In genomic region chr1:154936416-154937050, GRCh38 we compare ENCODE assay signal across 1 cellular context.
TF ChIP-seq lines count a peak whose summit lies in the region.

TSS of gene PMVK (minus strand) at chr1:154936719. CDS start at chr1:154936685, 34 bp downstream.

TF ChIP-seq in K562, 482 proteins besides CTCF, POLR2A, EP300 and RAD21 (continued from another document and continues in another):
- TF ChIP-seq CHD7 (IDR thresholded peaks at IDR 0.05; ENCODE audit: low read depth, low read length) = no peak
- no peak for TF ChIP-seq ILK (tag; IDR thresholded peaks at IDR 0.05; ENCODE audit: borderline replicate concordance, low read depth)
- TF ChIP-seq ARID4B (CRISPR knock-in tag; IDR thresholded peaks at IDR 0.05) = peak; percentile 83
- no peak for TF ChIP-seq JUNB (CRISPR knock-in tag; conservative IDR thresholded peaks at IDR 0.05)
- no peak for TF ChIP-seq FOXM1 (IDR thresholded peaks at IDR 0.05; ENCODE audit: low read depth)
- TF ChIP-seq FOXM1 (CRISPR knock-in tag; IDR thresholded peaks at IDR 0.05; ENCODE audit: low read depth) = peak; percentile 98
- TF ChIP-seq ELF1 (tag; IDR thresholded peaks at IDR 0.05) = peak; percentile 68
- TF ChIP-seq ZNF197 (CRISPR knock-in tag; IDR thresholded peaks at IDR 0.05; ENCODE audit: low read depth) = peak; percentile 35; the same call in 1 of the 2 replicates
- TF ChIP-seq ZNF311 (CRISPR knock-in tag; IDR thresholded peaks at IDR 0.05) = no peak
- no peak for TF ChIP-seq GTF2F1 (IDR thresholded peaks at IDR 0.05; ENCODE audit: low read depth, low read length)
- no peak for TF ChIP-seq SP2 (IDR thresholded peaks at IDR 0.05; ENCODE audit: extremely low read depth, low read depth, low read length, poor library complexity, severe bottlenecking)
- TF ChIP-seq TCF15 (CRISPR knock-in tag; IDR thresholded peaks at IDR 0.05) = no peak
- no peak for TF ChIP-seq PHB (CRISPR knock-in tag; IDR thresholded peaks at IDR 0.05)
- no peak for TF ChIP-seq ARHGAP35 (IDR thresholded peaks at IDR 0.05; ENCODE audit: partially characterized antibody)
- TF ChIP-seq ZNF79 (CRISPR knock-in tag; IDR thresholded peaks at IDR 0.05; ENCODE audit: low read depth) = no peak
- no peak for TF ChIP-seq POU5F1 (IDR thresholded peaks at IDR 0.05; ENCODE audit: borderline replicate concordance, low read depth, low read length, partially characterized antibody)
- TF ChIP-seq NR2C1 (IDR thresholded peaks at IDR 0.05) = peak; percentile 46; the same call in 1 of the 2 replicates
- TF ChIP-seq NR2C1 (tag; IDR thresholded peaks at IDR 0.05) = peak; percentile 32; the same call in 1 of the 2 replicates
- peak; percentile 71; the same call in 1 of the 2 replicates for TF ChIP-seq THAP12 (CRISPR knock-in tag; IDR thresholded peaks at IDR 0.05)
- no peak for TF ChIP-seq MAFG (tag; conservative IDR thresholded peaks at IDR 0.05)
- peak; percentile 83 for TF ChIP-seq KDM5B (IDR thresholded peaks at IDR 0.05; ENCODE audit: insufficient replicate concordance, low read depth, low read length)
- no peak for TF ChIP-seq ZBTB5 (IDR thresholded peaks at IDR 0.05)
- TF ChIP-seq ZNF239 (CRISPR knock-in tag; IDR thresholded peaks at IDR 0.05) = no peak; the same call in 1 of the 2 replicates
- TF ChIP-seq AFF1 (IDR thresholded peaks at IDR 0.05; ENCODE audit: low read depth in 1 of 2, partially characterized antibody in 2 of 2) = peak in 1 of 2 experiments; percentile 49
